In genomic region chr1:7393141-7393540, GRCh38 we compare ENCODE assay signal across 19 cellular contexts.
DNase-seq lines count a peak whose midpoint lies in the region; ATAC-seq and TF ChIP-seq lines count a peak whose summit lies in the region.
"Had no signal": no experiment of that assay in that cellular context is flagged by ENCODE, and none has a peak within 500 bp of the region (broad histone marks: within the 10 kb centered on the region; RNA-seq: fewer than 3 reads in every experiment).

No MANE protein-coding gene starts in this region.

- peaks cover 14% of the 10 kb centered on the region for H3K36me3 Mint-ChIP-seq in glutamatergic neuron (ENCODE audit: unreplicated experiment)
- H3K36me3 Mint-ChIP-seq: CD4-positive, CD25-positive, alpha-beta regulatory T cell had no signal

- peaks cover 4% of the 10 kb centered on the region for H3K4me1 Mint-ChIP-seq in glutamatergic neuron (ENCODE audit: low read depth, unreplicated experiment)
- H3K4me1 Mint-ChIP-seq: CD4-positive, CD25-positive, alpha-beta regulatory T cell had no signal

- H3K4me1 ChIP-seq in lung (ENCODE audit: control insufficient read depth in 2 of 2, insufficient read depth in 2 of 2, low read length in 2 of 2) (peaks cover 0 to 8% of the 10 kb centered on the region in 2 donors), vagina (peaks cover 15% of the 10 kb centered on the region)

- WGBS in lung, 2 donors = 80 to 92% methylated on average over 1 of the region's 1 CpG

- TF ChIP-seq CTCF in astrocyte of the spinal cord (IDR thresholded peaks at IDR 0.05; ENCODE audit: low read depth, low read length) = no peak
- no peak for TF ChIP-seq CTCF in lung (IDR thresholded peaks at IDR 0.05; ENCODE audit: control extremely low read depth, extremely low read depth)
- no peak for TF ChIP-seq CTCF in vagina (IDR thresholded peaks at IDR 0.05)
- TF ChIP-seq CTCF in glutamatergic neuron (IDR thresholded peaks at IDR 0.05; ENCODE audit: partially characterized antibody, unreplicated experiment) = no peak

- H3K27me3 ChIP-seq in lung (ENCODE audit: control insufficient read depth, insufficient read depth) (no peaks in the 10 kb centered on the region), vagina (no peaks in the 10 kb centered on the region)

- H3K4me3 ChIP-seq in astrocyte of the spinal cord (ENCODE audit: low read depth, low read length) (no peak overlapping the region), lung (no peak overlapping the region), vagina (no peak overlapping the region)
- H3K4me3 ChIP-seq: GM12878, GM23338 had no signal

- H3K36me3 ChIP-seq in lung (ENCODE audit: control insufficient read depth in 2 of 2, insufficient read depth in 2 of 2, low read length in 2 of 2) (no peaks in the 10 kb centered on the region), vagina (no peaks in the 10 kb centered on the region)

- no peak for TF ChIP-seq POLR2A in vagina (IDR thresholded peaks at IDR 0.05)

- intact Hi-C loops in vagina (cut with DNase I) = no loop called here
- intact Hi-C loops in cardiac septum (cut with DNase I) = no loop called here

- peak; percentile 25 for DNase-seq in LHCN-M2 (ENCODE audit: low read depth)
- peak; percentile 41 for DNase-seq in astrocyte of the spinal cord (ENCODE audit: low read depth, low spot score)
- peak; percentile 3 for DNase-seq in lung (ENCODE audit: low spot score)
- peak; percentile 12 to 40 for DNase-seq in vagina (ENCODE audit: extremely low spot score in 2 of 2)
- DNase-seq in G401 (ENCODE audit: low spot score) = no peak
- DNase-seq in glutamatergic neuron = no peak
- no peak for DNase-seq in cardiac septum (ENCODE audit: low spot score)
- DNase-seq: CD4-positive, CD25-positive, alpha-beta regulatory T cell; KG1; NCI-H1105 treated with DMSO at 0.1 percent for 48 hours; NCI-H1694; NCI-H2081 treated with DMSO at 0.1 percent for 48 hours; NCI-H2171 treated with DMSO at 0.1 percent for 48 hours; NCI-H524 treated with DMSO at 0.1 percent for 48 hours; NCI-H82 had no signal

- H3K27ac Mint-ChIP-seq in glutamatergic neuron (ENCODE audit: unreplicated experiment) = no peak overlapping the region
- H3K27ac Mint-ChIP-seq: CD4-positive, CD25-positive, alpha-beta regulatory T cell; GM23338 had no signal

- no peaks in the 10 kb centered on the region for H3K27me3 Mint-ChIP-seq in glutamatergic neuron (ENCODE audit: unreplicated experiment)

- ATAC-seq in lung (ENCODE audit: insufficient read depth, low FRiP score) = no peak
- ATAC-seq: GM12878, GM23338, HCT116, Right ventricle myocardium inferior had no signal

- in situ Hi-C loops in astrocyte of the spinal cord (cut with HindIII; ENCODE audit: low sequenced_read_pairs) = no loop called here
- in situ Hi-C loops in G401 (cut with HindIII; ENCODE audit: low sequenced_read_pairs) = no loop called here

- no peak overlapping the region for H3K4me3 Mint-ChIP-seq in glutamatergic neuron (ENCODE audit: unreplicated experiment)
- H3K4me3 Mint-ChIP-seq: CD4-positive, CD25-positive, alpha-beta regulatory T cell; GM23338 had no signal

- H3K9me3 ChIP-seq in lung (ENCODE audit: control insufficient read depth in 2 of 2, insufficient read depth in 1 of 2, low read length in 1 of 2) (no peaks in the 10 kb centered on the region), vagina (peaks cover 3% of the 10 kb centered on the region)

- H3K9me3 Mint-ChIP-seq in glutamatergic neuron (ENCODE audit: unreplicated experiment) = peaks cover 11% of the 10 kb centered on the region

- H3K27ac ChIP-seq in lung (ENCODE audit: low read depth in 1 of 2, low read length in 1 of 2) (no peak overlapping the region), vagina (no peak overlapping the region)

Comparison
In these comparisons a context has a peak if more than half of its experiments do, and no peak if none do; other contexts are left out.
1. DNase-seq: peak in LHCN-M2 (single experiment), astrocyte of the spinal cord (single experiment), lung (single experiment) and vagina (2 of 2); none in G401 (single experiment), glutamatergic neuron (single experiment) and cardiac septum (single experiment).